ENCODE assay signal across 8 cellular contexts in the genomic region with DNA sequence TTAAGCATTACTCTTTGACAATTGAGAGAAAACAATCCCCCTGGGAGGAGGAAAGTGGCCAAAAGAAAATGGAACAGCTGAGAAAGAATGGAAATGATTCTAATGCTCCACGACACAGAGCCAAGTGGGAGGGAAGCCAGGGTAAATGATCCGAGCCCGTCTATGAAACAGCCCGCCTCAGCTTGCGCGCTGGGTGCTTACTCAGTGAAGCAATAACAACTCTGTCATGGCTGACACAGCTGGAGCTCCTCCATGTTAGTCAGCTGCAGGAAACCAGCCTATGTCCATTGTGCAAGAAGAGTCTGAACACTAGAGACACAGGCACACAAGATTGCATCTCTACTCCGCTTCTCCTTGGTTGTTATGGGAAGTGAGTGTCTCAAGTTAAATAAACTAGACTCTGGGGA. TPM values are rescaled to one million over a fixed set of nuclear protein-coding genes. Genes with fewer than 3 reads are reported as not detected.
DNase-seq lines count a peak whose midpoint lies in the region; ATAC-seq and TF ChIP-seq lines count a peak whose summit lies in the region.

No MANE protein-coding gene starts in this region.

- ATAC-seq in body of pancreas: peak; percentile 94
- peak; percentile 69 for ATAC-seq in left colon
- peak; percentile 99 for ATAC-seq in thoracic aorta (ENCODE audit: insufficient number of reproducible peaks, low FRiP score, low read depth)
- no peak for ATAC-seq in GM21619 (IDR thresholded peaks at IDR 0.05; ENCODE audit: unreplicated experiment)
- ATAC-seq in HG02571 (IDR thresholded peaks at IDR 0.05; ENCODE audit: unreplicated experiment): no peak

- no peaks in the 10 kb centered on the region for H3K4me1 ChIP-seq in body of pancreas
- H3K4me1 ChIP-seq in thoracic aorta (ENCODE audit: control insufficient read depth in 1 of 2, low read depth in 2 of 2): peaks cover 10 to 18% of the 10 kb centered on the region in 2 donors

- H3K9me3 ChIP-seq in body of pancreas (no peaks in the 10 kb centered on the region), thoracic aorta (no peaks in the 10 kb centered on the region)

- intact Hi-C loops in body of pancreas (cut with DNase I): no loop called here
- intact Hi-C loops in left colon (cut with DNase I, micrococcal nuclease): no loop called here

- H3K27ac ChIP-seq in body of pancreas (peak overlapping the region in 1 of 4 donors; percentile 28), thoracic aorta (peak overlapping the region; percentile 19 to 51)

- no peak for TF ChIP-seq CTCF in body of pancreas (IDR thresholded peaks at IDR 0.05)
- TF ChIP-seq CTCF in thoracic aorta (IDR thresholded peaks at IDR 0.05): no peak

- H3K36me3 ChIP-seq in body of pancreas (replicated peaks in 1 of 2; ENCODE audit: insufficient read depth in 1 of 2, low read depth in 2 of 2) (no peaks in the 10 kb centered on the region), thoracic aorta (peaks cover 3% of the 10 kb centered on the region)

- no peak for TF ChIP-seq POLR2A in body of pancreas (IDR thresholded peaks at IDR 0.05)

- WGBS in body of pancreas, 2 donors: 34 to 41% methylated on average over 5 to 7 of the region's 7 CpGs

- no peak overlapping the region for H3K4me3 ChIP-seq in body of pancreas
- H3K4me3 ChIP-seq in thoracic aorta: peak overlapping the region; percentile 42

- DNase-seq in AG08395 (ENCODE audit: low spot score): peak; percentile 90
- DNase-seq in NCI-H1436 treated with DMSO at 0.1 percent for 48 hours (lab: John Stamatoyannopoulos, UW): peak; percentile 41
- DNase-seq in body of pancreas: peak; percentile 61 to 79 (median 72)
- DNase-seq in left colon: peak; percentile 68 to 76
- peak; percentile 79 for DNase-seq in thoracic aorta (ENCODE audit: low spot score)
- no peak for DNase-seq in HUDEP-2 (lab: John Stamatoyannopoulos, UW; ENCODE audit: unreplicated experiment in 76 of 76)

- H3K27me3 ChIP-seq in body of pancreas: no peaks in the 10 kb centered on the region
- no peaks in the 10 kb centered on the region for H3K27me3 ChIP-seq in thoracic aorta (replicated peaks; ENCODE audit: insufficient read depth)

RNA-seq across cellular contexts. Expression of gene NOA1, which starts 19.3 kb away (rescaled TPM):
- total RNA-seq in body of pancreas (10 to 100 TPM; 27.7 to 30.6 TPM), left colon (10 to 100 TPM; 21.9 to 22.3 TPM), thoracic aorta (10 to 100 TPM; 17.7 to 18.3 TPM)

RNA-seq across cellular contexts. Expression of gene POLR2B, which starts 20.6 kb away (rescaled TPM):
- total RNA-seq in body of pancreas (10 to 100 TPM; 38.6 to 46.2 TPM), left colon (10 to 100 TPM; 63.3 to 72.1 TPM), thoracic aorta (10 to 100 TPM; 48.3 to 98.5 TPM)

RNA-seq across cellular contexts. Expression of gene REST, which starts 50.4 kb away (rescaled TPM):
- 10 to 100 TPM; 17.1 to 19.8 TPM for total RNA-seq in body of pancreas
- 10 to 100 TPM; 26.5 to 32.1 TPM for total RNA-seq in left colon
- total RNA-seq in thoracic aorta: 10 to 100 TPM; 32.5 to 38.6 TPM

Comparison
In these comparisons a context has a peak if more than half of its experiments do, and no peak if none do; other contexts are left out.
1. DNase-seq: peak in AG08395 (single experiment), NCI-H1436 treated with DMSO at 0.1 percent for 48 hours (single experiment), body of pancreas (4 of 4), left colon (2 of 2) and thoracic aorta (single experiment); none in HUDEP-2 (0 of 76).
2. ATAC-seq: peak in body of pancreas (single experiment), left colon (single experiment) and thoracic aorta (single experiment); none in GM21619 (single experiment) and HG02571 (single experiment).